12 cellular contexts compared by ENCODE assay signal in genomic region chr19:18301718-18302111, GRCh38. TPM values are rescaled to one million over a fixed set of nuclear protein-coding genes. Genes with fewer than 3 reads are reported as not detected.
A peak's percentile ranks its signal among the peaks of the same experiment; 100 is the strongest.
DNase-seq lines count a peak whose midpoint lies in the region; ATAC-seq and TF ChIP-seq lines count a peak whose summit lies in the region.
"Had no signal": no experiment of that assay in that cellular context is flagged by ENCODE, and none has a peak within 500 bp of the region (broad histone marks: within the 10 kb centered on the region; RNA-seq: fewer than 3 reads in every experiment).

No MANE protein-coding gene starts in this region.

- DNase-seq in right atrium auricular region (ENCODE audit: low spot score) = no peak
- DNase-seq in cardiac septum (ENCODE audit: low spot score) = no peak
- DNase-seq in natural killer cell treated with Interleukin-12 subunit alpha and Interleukin-12 subunit beta and Interleukin-15 and Interleukin-18, amount 100 ng/mL, for 72 hours (ENCODE audit: low spot score) = no peak
- DNase-seq in epidermal melanocyte (ENCODE audit: insufficient read length, low spot score) = no peak
- DNase-seq in prostate gland (ENCODE audit: low spot score) = no peak
- DNase-seq: activated CD8-positive, alpha-beta memory T cell treated with anti-CD3 and anti-CD28 coated beads, Interleukin-2, amount 50 U/mL, for 48 hours; BE2C; NCI-H526 had no signal

- no peaks in the 10 kb centered on the region for H3K9me3 Mint-ChIP-seq in brain
- no peaks in the 10 kb centered on the region for H3K9me3 Mint-ChIP-seq in natural killer cell treated with Interleukin-12 subunit alpha and Interleukin-12 subunit beta and Interleukin-15 and Interleukin-18, amount 100 ng/mL, for 72 hours

- peaks cover 35% of the 10 kb centered on the region for H3K4me1 Mint-ChIP-seq in brain
- H3K4me1 Mint-ChIP-seq in natural killer cell treated with Interleukin-12 subunit alpha and Interleukin-12 subunit beta and Interleukin-15 and Interleukin-18, amount 100 ng/mL, for 72 hours (ENCODE audit: low read depth in 2 of 2) = peaks cover 10 to 23% of the 10 kb centered on the region in 2 donors

- H3K36me3 Mint-ChIP-seq in brain = no peaks in the 10 kb centered on the region
- H3K36me3 Mint-ChIP-seq in natural killer cell treated with Interleukin-12 subunit alpha and Interleukin-12 subunit beta and Interleukin-15 and Interleukin-18, amount 100 ng/mL, for 72 hours = no peaks in the 10 kb centered on the region

- intact Hi-C loops in cardiac septum (cut with DNase I) (no loop called here), prostate gland (cut with DNase I) (no loop called here)

- peak overlapping the region in 3 of 5 experiments; percentile 27 to 87 (median 60) for H3K27ac Mint-ChIP-seq in brain
- H3K27ac Mint-ChIP-seq in natural killer cell treated with Interleukin-12 subunit alpha and Interleukin-12 subunit beta and Interleukin-15 and Interleukin-18, amount 100 ng/mL, for 72 hours = peak overlapping the region; percentile 21 to 76

- TF ChIP-seq CTCF in right atrium auricular region (IDR thresholded peaks at IDR 0.05) (no peak), brain (conservative IDR thresholded peaks at IDR 0.05) (no peak), prostate gland (IDR thresholded peaks at IDR 0.05) (no peak)

- H3K9me3 ChIP-seq in right atrium auricular region (no peaks in the 10 kb centered on the region), prostate gland (no peaks in the 10 kb centered on the region)
- H3K9me3 ChIP-seq: BE2C had no signal

- WGBS in prostate gland = 52% methylated on average over 4 of the region's 4 CpGs

- H3K36me3 ChIP-seq in right atrium auricular region = no peaks in the 10 kb centered on the region
- no peaks in the 10 kb centered on the region for H3K36me3 ChIP-seq in prostate gland

- no peaks in the 10 kb centered on the region for H3K27me3 Mint-ChIP-seq in brain
- no peaks in the 10 kb centered on the region for H3K27me3 Mint-ChIP-seq in natural killer cell treated with Interleukin-12 subunit alpha and Interleukin-12 subunit beta and Interleukin-15 and Interleukin-18, amount 100 ng/mL, for 72 hours

- no peak for TF ChIP-seq POLR2A in prostate gland (IDR thresholded peaks at IDR 0.05)

- H3K4me3 ChIP-seq in right atrium auricular region = no peak overlapping the region
- no peak overlapping the region for H3K4me3 ChIP-seq in prostate gland
- H3K4me3 ChIP-seq: SK-N-MC had no signal

- H3K4me1 ChIP-seq in right atrium auricular region (peaks cover 0 to 64% of the 10 kb centered on the region in 2 donors), prostate gland (replicated peaks) (peaks cover 5% of the 10 kb centered on the region)

- H3K27ac ChIP-seq in right atrium auricular region = peak overlapping the region; percentile 98 to 99
- H3K27ac ChIP-seq in prostate gland = no peak overlapping the region
- H3K27ac ChIP-seq: SK-N-MC had no signal

- no peak for ATAC-seq in natural killer cell treated with Interleukin-12 subunit alpha and Interleukin-12 subunit beta and Interleukin-15 and Interleukin-18, amount 100 ng/mL, for 72 hours
- ATAC-seq in GM19467 (IDR thresholded peaks at IDR 0.05; ENCODE audit: unreplicated experiment) = no peak
- ATAC-seq in GM21447 (IDR thresholded peaks at IDR 0.05; ENCODE audit: unreplicated experiment) = no peak

- no peaks in the 10 kb centered on the region for H3K27me3 ChIP-seq in right atrium auricular region
- no peaks in the 10 kb centered on the region for H3K27me3 ChIP-seq in prostate gland (replicated peaks; ENCODE audit: insufficient read depth)
- H3K27me3 ChIP-seq: BE2C had no signal

- no peak overlapping the region for H3K4me3 Mint-ChIP-seq in brain
- H3K4me3 Mint-ChIP-seq in natural killer cell treated with Interleukin-12 subunit alpha and Interleukin-12 subunit beta and Interleukin-15 and Interleukin-18, amount 100 ng/mL, for 72 hours = peak overlapping the region; percentile 15

RNA-seq across cellular contexts. Expression of gene JUND, which starts 20.3 kb away (rescaled TPM):
- total RNA-seq in right atrium auricular region = 100 to 1,000 TPM; 240 to 420 TPM
- total RNA-seq in cardiac septum = 140 TPM
- 159 TPM for polyA plus RNA-seq in brain (ENCODE audit: insufficient read depth, low read depth, low replicate concordance)
- total RNA-seq in natural killer cell treated with Interleukin-12 subunit alpha and Interleukin-12 subunit beta and Interleukin-15 and Interleukin-18, amount 100 ng/mL, for 72 hours = 100 to 1,000 TPM; 218 to 267 TPM
- 100 to 1,000 TPM; 521 to 844 TPM for total RNA-seq in prostate gland

RNA-seq across cellular contexts. Expression of gene LSM4, which starts 21.2 kb away (rescaled TPM):
- 10 to 100 TPM; 68.5 to 97.3 TPM for total RNA-seq in right atrium auricular region
- total RNA-seq in cardiac septum = 83.8 TPM
- polyA plus RNA-seq in brain (ENCODE audit: insufficient read depth, low read depth, low replicate concordance) = 231 TPM
- 100 to 1,000 TPM; 153 to 223 TPM for total RNA-seq in natural killer cell treated with Interleukin-12 subunit alpha and Interleukin-12 subunit beta and Interleukin-15 and Interleukin-18, amount 100 ng/mL, for 72 hours
- total RNA-seq in prostate gland = 100 to 1,000 TPM; 157 to 215 TPM

RNA-seq across cellular contexts. Expression of gene IQCN, which starts 27.5 kb away (rescaled TPM):
- total RNA-seq in right atrium auricular region = 1 to 10 TPM in 1 of 2 donors, under 1 TPM in 1; 0.52 to 1.5 TPM
- 1.1 TPM for total RNA-seq in cardiac septum
- polyA plus RNA-seq in brain (ENCODE audit: insufficient read depth, low read depth, low replicate concordance) = 7.6 TPM
- 1 to 10 TPM; 1.5 to 4.0 TPM for total RNA-seq in natural killer cell treated with Interleukin-12 subunit alpha and Interleukin-12 subunit beta and Interleukin-15 and Interleukin-18, amount 100 ng/mL, for 72 hours
- total RNA-seq in prostate gland = 10 to 100 TPM in 1 of 2 donors, 1 to 10 TPM in 1; 4.1 to 19.5 TPM

RNA-seq across cellular contexts. Expression of gene PGPEP1, which starts 38.7 kb away (rescaled TPM):
- total RNA-seq in right atrium auricular region = 10 to 100 TPM; 16.4 to 20.6 TPM
- 45.5 TPM for total RNA-seq in cardiac septum
- polyA plus RNA-seq in brain (ENCODE audit: insufficient read depth, low read depth, low replicate concordance) = 30.4 TPM
- 10 to 100 TPM; 42.1 to 50.7 TPM for total RNA-seq in natural killer cell treated with Interleukin-12 subunit alpha and Interleukin-12 subunit beta and Interleukin-15 and Interleukin-18, amount 100 ng/mL, for 72 hours
- total RNA-seq in prostate gland = 10 to 100 TPM; 18.0 to 37.3 TPM

Comparison
In these comparisons a context has a peak if more than half of its experiments do, and no peak if none do; other contexts are left out.
1. H3K27ac ChIP-seq: peak in right atrium auricular region (2 of 2); none in prostate gland (0 of 2).